24 cellular contexts compared by ENCODE assay signal in genomic region chr5:419970-420369, GRCh38. TPM values are rescaled to one million over a fixed set of nuclear protein-coding genes. Genes with fewer than 3 reads are reported as not detected.
DNase-seq lines count a peak whose midpoint lies in the region; ATAC-seq and TF ChIP-seq lines count a peak whose summit lies in the region.
"Had no signal": no experiment of that assay in that cellular context is flagged by ENCODE, and none has a peak within 500 bp of the region (broad histone marks: within the 10 kb centered on the region; RNA-seq: fewer than 3 reads in every experiment).

No MANE protein-coding gene starts in this region.

- H3K4me1 ChIP-seq in mesenchymal stem cell (ENCODE audit: control insufficient read depth, insufficient read depth, low read depth, low read length), result peaks cover 20% of the 10 kb centered on the region
- H3K4me1 ChIP-seq: prostate gland, thyroid gland had no signal

- H2BK120ac ChIP-seq in mesenchymal stem cell (ENCODE audit: low read depth, low read length), result no peak overlapping the region

- H3K18ac ChIP-seq in mesenchymal stem cell (ENCODE audit: low read depth in 1 of 2, low read length in 2 of 2), result no peak overlapping the region

- H3K4me2 ChIP-seq in mesenchymal stem cell (ENCODE audit: low read length, poor library complexity, severe bottlenecking), result no peak overlapping the region

- ATAC-seq in stimulated activated memory B cell treated with anti-CD40 and anti-IgM and Interleukin-4, amounts not matched to agents 10 μg/mL and 1 μg/mL and 100 μg/mL, for 72 hours, result no peak
- ATAC-seq in GM18519 (IDR thresholded peaks at IDR 0.05; ENCODE audit: low FRiP score, unreplicated experiment), result no peak
- ATAC-seq: T-cell had no signal

- no peak overlapping the region for H3K23ac ChIP-seq in mesenchymal stem cell (ENCODE audit: low read length in 2 of 2)

- no peaks in the 10 kb centered on the region for H3K27me3 Mint-ChIP-seq in stimulated activated memory B cell treated with anti-CD40 and anti-IgM and Interleukin-4, amounts not matched to agents 10 μg/mL and 1 μg/mL and 100 μg/mL, for 72 hours
- peaks cover 8% of the 10 kb centered on the region for H3K27me3 Mint-ChIP-seq in glutamatergic neuron (ENCODE audit: unreplicated experiment)
- H3K27me3 Mint-ChIP-seq: activated CD4-positive, alpha-beta memory T cell treated with anti-CD3 and anti-CD28 coated beads for 36 hours; CD4-positive, alpha-beta memory T cell; T-cell had no signal

- peaks cover 10% of the 10 kb centered on the region for H3K4me1 Mint-ChIP-seq in stimulated activated memory B cell treated with anti-CD40 and anti-IgM and Interleukin-4, amounts not matched to agents 10 μg/mL and 1 μg/mL and 100 μg/mL, for 72 hours
- peaks cover 5% of the 10 kb centered on the region for H3K4me1 Mint-ChIP-seq in glutamatergic neuron (ENCODE audit: low read depth, unreplicated experiment)
- H3K4me1 Mint-ChIP-seq: T-cell had no signal

- 88% methylated on average over 12 of the region's 12 CpGs for WGBS in mesenchymal stem cell

- H4K8ac ChIP-seq in mesenchymal stem cell (ENCODE audit: low read length), result no peak overlapping the region

- no peak overlapping the region for H2BK5ac ChIP-seq in mesenchymal stem cell (ENCODE audit: low read depth, low read length, poor library complexity, severe bottlenecking)

- peaks cover 6 to 22% of the 10 kb centered on the region in 2 experiments for H3K36me3 ChIP-seq in mesenchymal stem cell (ENCODE audit: control insufficient read depth in 1 of 2, insufficient read depth in 2 of 2, low read depth in 1 of 2, low read length in 2 of 2)
- H3K36me3 ChIP-seq: adrenal gland, brain microvascular endothelial cell, prostate gland, SJCRH30, stomach, thyroid gland had no signal

- DNase-seq in activated effector memory CD4-positive, alpha-beta T cell treated with anti-CD3 and anti-CD28 coated beads, Interleukin-2, amount 50 U/mL, for 16 hours, result peak; percentile 36
- no peak for DNase-seq in activated effector memory CD4-positive, alpha-beta T cell treated with Interleukin-2 at 50 U/mL for 16 hours
- DNase-seq in amniotic epithelial cell (ENCODE audit: low read depth) (peak; percentile 76), mesenchymal stem cell (peak; percentile 49), glomerular visceral epithelial cell (ENCODE audit: extremely low spot score) (no peak), glutamatergic neuron (no peak)
- DNase-seq: activated CD4-positive, alpha-beta memory T cell treated with anti-CD3 and anti-CD28 coated beads for 36 hours; adrenal gland; brain microvascular endothelial cell; CD4-positive, alpha-beta memory T cell; effector CD4-positive, alpha-beta T cell; GOT3; mammary epithelial cell; NCI-H1105 treated with DMSO at 0.1 percent for 48 hours; NCI-H2029; NCI-H69; SJCRH30; stomach; T-cell; thyroid gland had no signal

- H3K36me3 Mint-ChIP-seq in stimulated activated memory B cell treated with anti-CD40 and anti-IgM and Interleukin-4, amounts not matched to agents 10 μg/mL and 1 μg/mL and 100 μg/mL, for 72 hours, result peaks cover 46% of the 10 kb centered on the region
- H3K36me3 Mint-ChIP-seq in glutamatergic neuron (ENCODE audit: unreplicated experiment), result no peaks in the 10 kb centered on the region
- H3K36me3 Mint-ChIP-seq: activated CD4-positive, alpha-beta memory T cell treated with anti-CD3 and anti-CD28 coated beads for 36 hours; CD4-positive, alpha-beta memory T cell; T-cell had no signal

- H3K4me3 ChIP-seq in mesenchymal stem cell (ENCODE audit: insufficient read depth in 1 of 2, low read depth in 1 of 2, low read length in 2 of 2), result no peak overlapping the region
- H3K4me3 ChIP-seq: adrenal gland, prostate gland, SJCRH30, stomach, thyroid gland had no signal

- H3K4ac ChIP-seq in mesenchymal stem cell (ENCODE audit: low read depth in 1 of 2, low read length in 2 of 2), result no peak overlapping the region

- H3K9me3 ChIP-seq in mesenchymal stem cell (ENCODE audit: control insufficient read depth, low read length), result no peaks in the 10 kb centered on the region
- H3K9me3 ChIP-seq: adrenal gland, prostate gland, SJCRH30, stomach, thyroid gland had no signal

- H4K91ac ChIP-seq in mesenchymal stem cell (ENCODE audit: low read length), result no peak overlapping the region

- no peak overlapping the region for H2BK12ac ChIP-seq in mesenchymal stem cell (ENCODE audit: low read length in 2 of 2)

- H3K79me1 ChIP-seq in mesenchymal stem cell (replicated peaks; ENCODE audit: low read length, poor library complexity, severe bottlenecking), result no peaks in the 10 kb centered on the region

- H3K9ac ChIP-seq in mesenchymal stem cell (ENCODE audit: low read length), result no peak overlapping the region

- H3K9me3 Mint-ChIP-seq in stimulated activated memory B cell treated with anti-CD40 and anti-IgM and Interleukin-4, amounts not matched to agents 10 μg/mL and 1 μg/mL and 100 μg/mL, for 72 hours, result no peaks in the 10 kb centered on the region
- H3K9me3 Mint-ChIP-seq in glutamatergic neuron (ENCODE audit: unreplicated experiment), result peaks cover 5% of the 10 kb centered on the region
- H3K9me3 Mint-ChIP-seq: activated CD4-positive, alpha-beta memory T cell treated with anti-CD3 and anti-CD28 coated beads for 36 hours; CD4-positive, alpha-beta memory T cell; neural crest cell; T-cell had no signal

- H2AK5ac ChIP-seq in mesenchymal stem cell (ENCODE audit: low read length, severe bottlenecking), result no peak overlapping the region

- TF ChIP-seq CTCF in glutamatergic neuron (IDR thresholded peaks at IDR 0.05; ENCODE audit: partially characterized antibody, unreplicated experiment), result no peak

- no peaks in the 10 kb centered on the region for H3K27me3 ChIP-seq in mesenchymal stem cell (ENCODE audit: control insufficient read depth in 1 of 2, insufficient read depth in 1 of 2, low read length in 2 of 2)
- H3K27me3 ChIP-seq: adrenal gland, brain microvascular endothelial cell, SJCRH30, thyroid gland had no signal

- no peak overlapping the region for H3K4me3 Mint-ChIP-seq in stimulated activated memory B cell treated with anti-CD40 and anti-IgM and Interleukin-4, amounts not matched to agents 10 μg/mL and 1 μg/mL and 100 μg/mL, for 72 hours
- H3K4me3 Mint-ChIP-seq in glutamatergic neuron (ENCODE audit: unreplicated experiment), result no peak overlapping the region
- H3K4me3 Mint-ChIP-seq: activated CD4-positive, alpha-beta memory T cell treated with anti-CD3 and anti-CD28 coated beads for 36 hours; CD4-positive, alpha-beta memory T cell; neural crest cell; T-cell had no signal

- no peak overlapping the region for H3K14ac ChIP-seq in mesenchymal stem cell (ENCODE audit: low read length in 2 of 2)

- peak overlapping the region; percentile 63 for H3K27ac Mint-ChIP-seq in stimulated activated memory B cell treated with anti-CD40 and anti-IgM and Interleukin-4, amounts not matched to agents 10 μg/mL and 1 μg/mL and 100 μg/mL, for 72 hours
- H3K27ac Mint-ChIP-seq in glutamatergic neuron (ENCODE audit: unreplicated experiment), result no peak overlapping the region
- H3K27ac Mint-ChIP-seq: activated CD4-positive, alpha-beta memory T cell treated with anti-CD3 and anti-CD28 coated beads for 36 hours; CD4-positive, alpha-beta memory T cell; T-cell had no signal

- no peak overlapping the region for H2AFZ ChIP-seq in mesenchymal stem cell (ENCODE audit: low read depth, low read length)

- H2BK15ac ChIP-seq in mesenchymal stem cell (ENCODE audit: low read depth, poor library complexity, severe bottlenecking), result no peak overlapping the region

- no peak overlapping the region for H3K27ac ChIP-seq in mesenchymal stem cell (ENCODE audit: low read length, poor library complexity, severe bottlenecking)
- H3K27ac ChIP-seq: adrenal gland, brain microvascular endothelial cell, prostate gland, stomach, thyroid gland had no signal

RNA-seq across cellular contexts. Expression of gene EXOC3, which starts 23.0 kb away (rescaled TPM):
- polyA plus RNA-seq in mesenchymal stem cell (2013, experiment 1 of 2), result 24.3 TPM
- 23.1 TPM for polyA plus RNA-seq in mesenchymal stem cell (2013, experiment 2 of 2)
- 55.4 TPM for total RNA-seq in glutamatergic neuron (ENCODE audit: unreplicated experiment)

Comparison
In these comparisons a context has a peak if more than half of its experiments do, and no peak if none do; other contexts are left out.
1. DNase-seq: peak in activated effector memory CD4-positive, alpha-beta T cell treated with anti-CD3 and anti-CD28 coated beads, Interleukin-2, amount 50 U/mL, for 16 hours (single experiment), amniotic epithelial cell (single experiment) and mesenchymal stem cell (single experiment); none in activated effector memory CD4-positive, alpha-beta T cell treated with Interleukin-2 at 50 U/mL for 16 hours (single experiment), glomerular visceral epithelial cell (single experiment) and glutamatergic neuron (single experiment).